Comparison of ENCODE assay signal across 9 cellular contexts in genomic region chr12:6462234-6462995, GRCh38. TPM values are rescaled to one million over a fixed set of nuclear protein-coding genes. Genes with fewer than 3 reads are reported as not detected.
A peak's percentile ranks its signal among the peaks of the same experiment; 100 is the strongest.
DNase-seq lines count a peak whose midpoint lies in the region; ATAC-seq and TF ChIP-seq lines count a peak whose summit lies in the region.
"Had no signal": no experiment of that assay in that cellular context is flagged by ENCODE, and none has a peak within 500 bp of the region (broad histone marks: within the 10 kb centered on the region; RNA-seq: fewer than 3 reads in every experiment).

No MANE protein-coding gene starts in this region.

- H3K9me3 ChIP-seq in OCI-LY1 (ENCODE audit: low read length) (no peaks in the 10 kb centered on the region), smooth muscle cell (replicated peaks; ENCODE audit: low read depth) (no peaks in the 10 kb centered on the region)

- peaks cover 50% of the 10 kb centered on the region for H3K4me1 ChIP-seq in OCI-LY1 (ENCODE audit: insufficient read depth, low read length, severe bottlenecking)
- no peaks in the 10 kb centered on the region for H3K4me1 ChIP-seq in smooth muscle cell (ENCODE audit: low read depth)

- no peaks in the 10 kb centered on the region for H3K27me3 ChIP-seq in OCI-LY1 (ENCODE audit: insufficient read depth, low read length)
- no peaks in the 10 kb centered on the region for H3K27me3 ChIP-seq in smooth muscle cell (ENCODE audit: low read depth)

- H3K4me3 ChIP-seq in OCI-LY1 (ENCODE audit: low read depth, low read length, poor library complexity, severe bottlenecking) (peak overlapping the region; percentile 4), smooth muscle cell (no peak overlapping the region)

- DNase-seq in dermis blood vessel endothelial cell: peak; percentile 43
- peak; percentile 56 for DNase-seq in stimulated activated CD8-positive, alpha-beta memory T cell treated with anti-CD3 and anti-CD28 coated beads, Interleukin-4, amount 100 ng/mL, for 48 hours
- DNase-seq in smooth muscle cell (lab: John Stamatoyannopoulos, UW; ENCODE audit: unreplicated experiment): no peak
- DNase-seq in cerebellar cortex (ENCODE audit: low spot score): no peak
- DNase-seq: NCI-H1694 treated with DMSO at 0.1 percent for 48 hours had no signal

- peak overlapping the region; percentile 16; the same call in 1 of the 2 replicates for H3K4me2 ChIP-seq in OCI-LY1 (ENCODE audit: low read length)
- H3K4me2 ChIP-seq in smooth muscle cell: no peak overlapping the region

- H3K9ac ChIP-seq in OCI-LY1 (ENCODE audit: low read length) (peak overlapping the region; percentile 46), smooth muscle cell (ENCODE audit: low read depth) (no peak overlapping the region)

- H2AFZ ChIP-seq in OCI-LY1 (ENCODE audit: low read length) (no peak overlapping the region), smooth muscle cell (ENCODE audit: low read depth) (no peak overlapping the region)

- peaks cover 94% of the 10 kb centered on the region for H3K36me3 ChIP-seq in OCI-LY1 (ENCODE audit: insufficient read depth, low read length)
- no peaks in the 10 kb centered on the region for H3K36me3 ChIP-seq in smooth muscle cell (ENCODE audit: low read depth)

- H3K79me2 ChIP-seq in OCI-LY1 (ENCODE audit: insufficient read depth, low read length) (no peaks in the 10 kb centered on the region), smooth muscle cell (ENCODE audit: low read depth) (no peaks in the 10 kb centered on the region)

- no peaks in the 10 kb centered on the region for H3K9me2 ChIP-seq in OCI-LY1 (ENCODE audit: low read depth, low read length)

- ATAC-seq in GM19395 (IDR thresholded peaks at IDR 0.05; ENCODE audit: unreplicated experiment): peak; percentile 31
- no peak for ATAC-seq in HG03469 (IDR thresholded peaks at IDR 0.05; ENCODE audit: unreplicated experiment)

- WGBS in smooth muscle cell (ENCODE audit: low lambda C conversion rate): 95% methylated on average over 14 of the region's 14 CpGs

- H4K20me1 ChIP-seq in OCI-LY1 (ENCODE audit: insufficient read depth, low read length): no peaks in the 10 kb centered on the region
- no peaks in the 10 kb centered on the region for H4K20me1 ChIP-seq in smooth muscle cell (ENCODE audit: low read depth)

- H3K27ac ChIP-seq in OCI-LY1 (ENCODE audit: low read depth, low read length, poor library complexity, severe bottlenecking) (peak overlapping the region; percentile 92), smooth muscle cell (ENCODE audit: low read depth) (no peak overlapping the region)

- TF ChIP-seq CTCF in OCI-LY1 (IDR thresholded peaks at IDR 0.05; ENCODE audit: low read length) (no peak), smooth muscle cell (IDR thresholded peaks at IDR 0.05; ENCODE audit: borderline replicate concordance, insufficient read depth, poor library complexity, severe bottlenecking) (no peak)

- H3F3A ChIP-seq in OCI-LY1 (ENCODE audit: insufficient read depth, low read length) (0 out of 2 replicates have a peak, but pooled peaks cover 3% of the 10 kb centered on the region), smooth muscle cell (ENCODE audit: low read depth) (no peaks in the 10 kb centered on the region)

RNA-seq across cellular contexts. Expression of gene VAMP1, which starts 8.1 kb away (rescaled TPM):
- 0.51 and 4.1 TPM in 2 replicates for total RNA-seq in dermis blood vessel endothelial cell
- total RNA-seq in smooth muscle cell: 3.5 and 10.0 TPM in 2 replicates
- polyA plus RNA-seq in smooth muscle cell: 7.5 and 8.6 TPM in 2 replicates

RNA-seq across cellular contexts. Expression of gene TAPBPL, which starts 10.6 kb away (rescaled TPM):
- 23.0 and 26.1 TPM in 2 replicates for total RNA-seq in dermis blood vessel endothelial cell
- 0.85 TPM in 1 of 2 replicates, not detected in the other for total RNA-seq in smooth muscle cell
- polyA plus RNA-seq in smooth muscle cell: 1.5 and 3.2 TPM in 2 replicates

RNA-seq across cellular contexts. Expression of gene CD27, which starts 17.7 kb away (rescaled TPM):
- total RNA-seq in dermis blood vessel endothelial cell (not detected in 2 replicates), smooth muscle cell (not detected in 2 replicates)
- polyA plus RNA-seq in smooth muscle cell: not detected in 2 replicates
- total RNA-seq: SK-MEL-5 had no signal

RNA-seq across cellular contexts. Expression of gene MRPL51, which starts 30.6 kb away (rescaled TPM):
- total RNA-seq in dermis blood vessel endothelial cell (86.4 and 167 TPM in 2 replicates), smooth muscle cell (122 and 126 TPM in 2 replicates)
- polyA plus RNA-seq in smooth muscle cell: 364 and 377 TPM in 2 replicates

RNA-seq across cellular contexts. Expression of gene NCAPD2, which starts 31.5 kb away (rescaled TPM):
- total RNA-seq in dermis blood vessel endothelial cell: 28.2 and 102 TPM in 2 replicates
- total RNA-seq in smooth muscle cell: 22.7 and 78.9 TPM in 2 replicates
- polyA plus RNA-seq in smooth muscle cell: 17.6 and 21.5 TPM in 2 replicates

Comparison
In these comparisons a context has a peak if more than half of its experiments do, and no peak if none do; other contexts are left out.
1. DNase-seq: peak in dermis blood vessel endothelial cell (single experiment) and stimulated activated CD8-positive, alpha-beta memory T cell treated with anti-CD3 and anti-CD28 coated beads, Interleukin-4, amount 100 ng/mL, for 48 hours (single experiment); none in smooth muscle cell (single experiment) and cerebellar cortex (single experiment).
2. RNA of gene TAPBPL, which starts 10.6 kb away (total RNA-seq): 23.0 to 26.1 TPM in dermis blood vessel endothelial cell; 0.85 TPM in smooth muscle cell; every median in the first group is over 10 times any median in the second.